In genomic region chr6:163772701-163773100, GRCh38 we compare ENCODE assay signal across 8 cellular contexts.
"Had no signal": no experiment of that assay in that cellular context is flagged by ENCODE, and none has a peak within 500 bp of the region (broad histone marks: within the 10 kb centered on the region; RNA-seq: fewer than 3 reads in every experiment).

No MANE protein-coding gene starts in this region.

- FAIRE-seq: G401.6, GM12878, GM12891, GM12892, GM18507, GM19239 had no signal

- H3K4me3 ChIP-seq: GM12878 had no signal

- ATAC-seq: GM12878 had no signal

- DNase-seq: GDM1, GF-D8 had no signal
